Comparison of ENCODE assay signal across 10 cellular contexts in genomic region chr15:70093070-70093469, GRCh38. TPM values are rescaled to one million over a fixed set of nuclear protein-coding genes. Genes with fewer than 3 reads are reported as not detected.
DNase-seq lines count a peak whose midpoint lies in the region; ATAC-seq, FAIRE-seq and TF ChIP-seq lines count a peak whose summit lies in the region.
"Had no signal": no experiment of that assay in that cellular context is flagged by ENCODE, and none has a peak within 500 bp of the region (broad histone marks: within the 10 kb centered on the region; RNA-seq: fewer than 3 reads in every experiment).

No MANE protein-coding gene starts in this region.

- H3K4me3 ChIP-seq in CD4-positive, CD25-positive, alpha-beta regulatory T cell (ENCODE audit: low read depth, low read length) = peak overlapping the region; percentile 72
- peak overlapping the region; percentile 51 for H3K4me3 ChIP-seq in LNCaP clone FGC (ENCODE audit: low read depth, low read length)

- H3K4me1 Mint-ChIP-seq in CD4-positive, CD25-positive, alpha-beta regulatory T cell = peaks cover 29 to 83% (median 64%) of the 10 kb centered on the region in 4 donors
- H3K4me1 Mint-ChIP-seq in brain (peaks cover 72% of the 10 kb centered on the region), nephron progenitor cell (peaks cover 78% of the 10 kb centered on the region)

- no peaks in the 10 kb centered on the region for H3K27me3 ChIP-seq in CD4-positive, CD25-positive, alpha-beta regulatory T cell (ENCODE audit: control insufficient read depth, insufficient read depth, low read length)

- no peaks in the 10 kb centered on the region for H3K9me3 Mint-ChIP-seq in CD4-positive, CD25-positive, alpha-beta regulatory T cell
- H3K9me3 Mint-ChIP-seq in brain (peaks cover 0 to 3% (median 0%) of the 10 kb centered on the region in 5 experiments), nephron progenitor cell (no peaks in the 10 kb centered on the region)

- no peak overlapping the region for H3K27ac ChIP-seq in CD4-positive, CD25-positive, alpha-beta regulatory T cell (ENCODE audit: insufficient read depth, low read length, poor library complexity, severe bottlenecking)

- peak overlapping the region in 1 of 3 donors; percentile 31 for H3K27ac Mint-ChIP-seq in CD4-positive, CD25-positive, alpha-beta regulatory T cell
- H3K27ac Mint-ChIP-seq in brain (peak overlapping the region; percentile 1 to 93 (median 61)), nephron progenitor cell (no peak overlapping the region)

- FAIRE-seq in HTR-8/SVneo (lab: Jason Lieb, UNC) = no peak

- no peak for DNase-seq in CD4-positive, CD25-positive, alpha-beta regulatory T cell
- DNase-seq in LNCaP clone FGC (ENCODE audit: low read depth) (no peak), nephron progenitor cell (no peak), COR-L47 (lab: John Stamatoyannopoulos, UW) (no peak), COLO829 (ENCODE audit: low spot score) (no peak), HTR-8/SVneo (ENCODE audit: insufficient read length, low spot score) (no peak), NCI-H2227 (lab: John Stamatoyannopoulos, UW; ENCODE audit: unreplicated experiment) (no peak)
- DNase-seq: central memory CD4-positive, alpha-beta T cell; left cardiac atrium had no signal

- peaks cover 66% of the 10 kb centered on the region for H3K4me1 ChIP-seq in CD4-positive, CD25-positive, alpha-beta regulatory T cell (ENCODE audit: control insufficient read depth, insufficient read depth, low read length, poor library complexity, severe bottlenecking)

- TF ChIP-seq CTCF in LNCaP clone FGC (IDR thresholded peaks at IDR 0.05; ENCODE audit: control insufficient read depth, extremely low read depth, insufficient read depth) (no peak), brain (conservative IDR thresholded peaks at IDR 0.05) (no peak), nephron progenitor cell (IDR thresholded peaks at IDR 0.05) (no peak)

- no peaks in the 10 kb centered on the region for H3K9me3 ChIP-seq in CD4-positive, CD25-positive, alpha-beta regulatory T cell (ENCODE audit: control insufficient read depth in 2 of 2, low read length in 2 of 2)

- no peak for ATAC-seq in CD4-positive, CD25-positive, alpha-beta regulatory T cell (ENCODE audit: low read depth in 2 of 2)
- ATAC-seq: left cardiac atrium had no signal

- H3K36me3 ChIP-seq in CD4-positive, CD25-positive, alpha-beta regulatory T cell (ENCODE audit: control insufficient read depth, insufficient read depth, low read length) = peaks cover 34% of the 10 kb centered on the region

- H3K36me3 Mint-ChIP-seq in CD4-positive, CD25-positive, alpha-beta regulatory T cell = peaks cover 28% of the 10 kb centered on the region
- H3K36me3 Mint-ChIP-seq in brain (peaks cover 49% of the 10 kb centered on the region), nephron progenitor cell (ENCODE audit: low read depth) (peaks cover 22% of the 10 kb centered on the region)

- H3K27me3 Mint-ChIP-seq in CD4-positive, CD25-positive, alpha-beta regulatory T cell = peaks cover 7% of the 10 kb centered on the region
- peaks cover 16% of the 10 kb centered on the region for H3K27me3 Mint-ChIP-seq in brain
- H3K27me3 Mint-ChIP-seq in nephron progenitor cell (ENCODE audit: low read depth, poor library complexity) = peaks cover 9% of the 10 kb centered on the region

- peak overlapping the region; percentile 19 to 93 (median 53) for H3K4me3 Mint-ChIP-seq in CD4-positive, CD25-positive, alpha-beta regulatory T cell
- H3K4me3 Mint-ChIP-seq in brain (peak overlapping the region; percentile 91 to 100 (median 96)), nephron progenitor cell (peak overlapping the region; percentile 37)

RNA-seq across cellular contexts. Expression of gene TLE3, which starts 4.6 kb away (rescaled TPM):
- total RNA-seq in CD4-positive, CD25-positive, alpha-beta regulatory T cell = 115 TPM
- 10 to 100 TPM in 3 of 4 donors, 1 to 10 TPM in 1; 8.4 to 13.9 (median 11.7) TPM for polyA plus RNA-seq in CD4-positive, CD25-positive, alpha-beta regulatory T cell
- polyA plus RNA-seq in brain (ENCODE audit: insufficient read depth, low read depth, low replicate concordance) = 15.7 TPM

Comparison
In these comparisons a context has a peak if more than half of its experiments do, and no peak if none do; other contexts are left out.
1. H3K4me3 Mint-ChIP-seq: peak in every context shown above with its lines; median percentile 96 in brain; 53 in CD4-positive, CD25-positive, alpha-beta regulatory T cell; 37 in nephron progenitor cell.